Comparison of ENCODE assay signal across 1 cellular context in the genomic region with DNA sequence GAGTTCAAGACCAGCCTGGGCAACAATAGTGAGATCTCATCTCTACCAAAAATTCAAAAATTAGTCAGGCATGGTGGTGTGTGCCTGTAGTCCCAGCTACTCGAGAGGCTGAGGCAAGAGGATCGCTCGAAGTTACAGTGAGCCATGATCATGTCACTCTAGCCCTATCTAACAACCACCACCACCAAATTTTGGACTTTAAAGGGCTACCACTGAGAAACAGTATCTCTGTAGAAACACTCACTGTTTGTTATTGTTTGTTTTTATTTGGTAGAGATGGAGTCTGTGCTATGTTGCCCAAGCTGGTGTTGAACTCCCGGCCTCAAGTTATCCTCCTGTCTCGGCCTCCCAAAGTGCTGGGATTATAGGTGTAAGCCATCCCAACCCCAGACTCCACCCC.
TF ChIP-seq lines count a peak whose summit lies in the region.

No MANE protein-coding gene starts in this region.

TF ChIP-seq in HepG2, 621 proteins besides CTCF, POLR2A, EP300 and RAD21:
- TF ChIP-seq, protein P1, sequence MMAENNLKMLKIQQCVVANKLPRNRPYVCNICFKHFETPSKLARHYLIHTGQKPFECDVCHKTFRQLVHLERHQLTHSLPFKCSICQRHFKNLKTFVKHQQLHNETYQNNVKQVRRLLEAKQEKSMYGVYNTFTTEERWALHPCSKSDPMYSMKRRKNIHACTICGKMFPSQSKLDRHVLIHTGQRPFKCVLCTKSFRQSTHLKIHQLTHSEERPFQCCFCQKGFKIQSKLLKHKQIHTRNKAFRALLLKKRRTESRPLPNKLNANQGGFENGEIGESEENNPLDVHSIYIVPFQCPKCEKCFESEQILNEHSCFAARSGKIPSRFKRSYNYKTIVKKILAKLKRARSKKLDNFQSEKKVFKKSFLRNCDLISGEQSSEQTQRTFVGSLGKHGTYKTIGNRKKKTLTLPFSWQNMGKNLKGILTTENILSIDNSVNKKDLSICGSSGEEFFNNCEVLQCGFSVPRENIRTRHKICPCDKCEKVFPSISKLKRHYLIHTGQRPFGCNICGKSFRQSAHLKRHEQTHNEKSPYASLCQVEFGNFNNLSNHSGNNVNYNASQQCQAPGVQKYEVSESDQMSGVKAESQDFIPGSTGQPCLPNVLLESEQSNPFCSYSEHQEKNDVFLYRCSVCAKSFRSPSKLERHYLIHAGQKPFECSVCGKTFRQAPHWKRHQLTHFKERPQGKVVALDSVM (CRISPR knock-in tag; IDR thresholded peaks at IDR 0.05): peak; percentile 42
- TF ChIP-seq KLF6 (CRISPR knock-in tag; IDR thresholded peaks at IDR 0.05) (0 out of 2 replicates have a peak, but pooled peaks have one; percentile 9), ZMYM3 (CRISPR knock-in tag; IDR thresholded peaks at IDR 0.05) (0 out of 2 replicates have a peak, but pooled peaks have one; percentile 23), ZNF605 (CRISPR knock-in tag; IDR thresholded peaks at IDR 0.05) (0 out of 2 replicates have a peak, but pooled peaks have one; percentile 1)
- TF ChIP-seq, protein P2, sequence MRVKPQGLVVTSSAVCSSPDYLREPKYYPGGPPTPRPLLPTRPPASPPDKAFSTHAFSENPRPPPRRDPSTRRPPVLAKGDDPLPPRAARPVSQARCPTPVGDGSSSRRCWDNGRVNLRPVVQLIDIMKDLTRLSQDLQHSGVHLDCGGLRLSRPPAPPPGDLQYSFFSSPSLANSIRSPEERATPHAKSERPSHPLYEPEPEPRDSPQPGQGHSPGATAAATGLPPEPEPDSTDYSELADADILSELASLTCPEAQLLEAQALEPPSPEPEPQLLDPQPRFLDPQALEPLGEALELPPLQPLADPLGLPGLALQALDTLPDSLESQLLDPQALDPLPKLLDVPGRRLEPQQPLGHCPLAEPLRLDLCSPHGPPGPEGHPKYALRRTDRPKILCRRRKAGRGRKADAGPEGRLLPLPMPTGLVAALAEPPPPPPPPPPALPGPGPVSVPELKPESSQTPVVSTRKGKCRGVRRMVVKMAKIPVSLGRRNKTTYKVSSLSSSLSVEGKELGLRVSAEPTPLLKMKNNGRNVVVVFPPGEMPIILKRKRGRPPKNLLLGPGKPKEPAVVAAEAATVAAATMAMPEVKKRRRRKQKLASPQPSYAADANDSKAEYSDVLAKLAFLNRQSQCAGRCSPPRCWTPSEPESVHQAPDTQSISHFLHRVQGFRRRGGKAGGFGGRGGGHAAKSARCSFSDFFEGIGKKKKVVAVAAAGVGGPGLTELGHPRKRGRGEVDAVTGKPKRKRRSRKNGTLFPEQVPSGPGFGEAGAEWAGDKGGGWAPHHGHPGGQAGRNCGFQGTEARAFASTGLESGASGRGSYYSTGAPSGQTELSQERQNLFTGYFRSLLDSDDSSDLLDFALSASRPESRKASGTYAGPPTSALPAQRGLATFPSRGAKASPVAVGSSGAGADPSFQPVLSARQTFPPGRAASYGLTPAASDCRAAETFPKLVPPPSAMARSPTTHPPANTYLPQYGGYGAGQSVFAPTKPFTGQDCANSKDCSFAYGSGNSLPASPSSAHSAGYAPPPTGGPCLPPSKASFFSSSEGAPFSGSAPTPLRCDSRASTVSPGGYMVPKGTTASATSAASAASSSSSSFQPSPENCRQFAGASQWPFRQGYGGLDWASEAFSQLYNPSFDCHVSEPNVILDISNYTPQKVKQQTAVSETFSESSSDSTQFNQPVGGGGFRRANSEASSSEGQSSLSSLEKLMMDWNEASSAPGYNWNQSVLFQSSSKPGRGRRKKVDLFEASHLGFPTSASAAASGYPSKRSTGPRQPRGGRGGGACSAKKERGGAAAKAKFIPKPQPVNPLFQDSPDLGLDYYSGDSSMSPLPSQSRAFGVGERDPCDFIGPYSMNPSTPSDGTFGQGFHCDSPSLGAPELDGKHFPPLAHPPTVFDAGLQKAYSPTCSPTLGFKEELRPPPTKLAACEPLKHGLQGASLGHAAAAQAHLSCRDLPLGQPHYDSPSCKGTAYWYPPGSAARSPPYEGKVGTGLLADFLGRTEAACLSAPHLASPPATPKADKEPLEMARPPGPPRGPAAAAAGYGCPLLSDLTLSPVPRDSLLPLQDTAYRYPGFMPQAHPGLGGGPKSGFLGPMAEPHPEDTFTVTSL (CRISPR knock-in tag; IDR thresholded peaks at IDR 0.05; ENCODE audit: borderline replicate concordance): no peak
